ENCODE assay signal across 5 cellular contexts in genomic region chr15:75796321-75796720, GRCh38.
"Had no signal": no experiment of that assay in that cellular context is flagged by ENCODE, and none has a peak within 500 bp of the region (broad histone marks: within the 10 kb centered on the region; RNA-seq: fewer than 3 reads in every experiment).

No MANE protein-coding gene starts in this region.

- H3K27ac ChIP-seq: HL-60 had no signal

- DNase-seq: IMR-90, KBM-7 had no signal

- H3K4me3 ChIP-seq: K562 had no signal

- ATAC-seq: HepG2, K562 had no signal
